2 cellular contexts compared by ENCODE assay signal in genomic region chr2:240323601-240324291, GRCh38.
TF ChIP-seq lines count a peak whose summit lies in the region.

No MANE protein-coding gene starts in this region.

TF ChIP-seq in SK-N-SH, 30 proteins besides CTCF, POLR2A, EP300 and RAD21 (continued from another document):
- TF ChIP-seq, protein P1, sequence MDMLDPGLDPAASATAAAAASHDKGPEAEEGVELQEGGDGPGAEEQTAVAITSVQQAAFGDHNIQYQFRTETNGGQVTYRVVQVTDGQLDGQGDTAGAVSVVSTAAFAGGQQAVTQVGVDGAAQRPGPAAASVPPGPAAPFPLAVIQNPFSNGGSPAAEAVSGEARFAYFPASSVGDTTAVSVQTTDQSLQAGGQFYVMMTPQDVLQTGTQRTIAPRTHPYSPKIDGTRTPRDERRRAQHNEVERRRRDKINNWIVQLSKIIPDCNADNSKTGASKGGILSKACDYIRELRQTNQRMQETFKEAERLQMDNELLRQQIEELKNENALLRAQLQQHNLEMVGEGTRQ (IDR thresholded peaks at IDR 0.05; ENCODE audit: borderline replicate concordance, low read depth, low read length), result no peak
- TF ChIP-seq ZBTB33 (IDR thresholded peaks at IDR 0.05; ENCODE audit: borderline replicate concordance, low read depth) (no peak), FOXM1 (IDR thresholded peaks at IDR 0.05; ENCODE audit: low read depth) (no peak), TCF12 (IDR thresholded peaks at IDR 0.05) (no peak), JUND (IDR thresholded peaks at IDR 0.05) (no peak), RFX5 (IDR thresholded peaks at IDR 0.05; ENCODE audit: low read length) (no peak)
TF ChIP-seq in SK-N-SH: peak in this region for 0.

TF ChIP-seq in SK-N-SH treated with all-trans-retinoic acid at 6 μM for 48 hours, 23 proteins besides CTCF, POLR2A, EP300 and RAD21 (continued from another document):
- TF ChIP-seq, protein P2, sequence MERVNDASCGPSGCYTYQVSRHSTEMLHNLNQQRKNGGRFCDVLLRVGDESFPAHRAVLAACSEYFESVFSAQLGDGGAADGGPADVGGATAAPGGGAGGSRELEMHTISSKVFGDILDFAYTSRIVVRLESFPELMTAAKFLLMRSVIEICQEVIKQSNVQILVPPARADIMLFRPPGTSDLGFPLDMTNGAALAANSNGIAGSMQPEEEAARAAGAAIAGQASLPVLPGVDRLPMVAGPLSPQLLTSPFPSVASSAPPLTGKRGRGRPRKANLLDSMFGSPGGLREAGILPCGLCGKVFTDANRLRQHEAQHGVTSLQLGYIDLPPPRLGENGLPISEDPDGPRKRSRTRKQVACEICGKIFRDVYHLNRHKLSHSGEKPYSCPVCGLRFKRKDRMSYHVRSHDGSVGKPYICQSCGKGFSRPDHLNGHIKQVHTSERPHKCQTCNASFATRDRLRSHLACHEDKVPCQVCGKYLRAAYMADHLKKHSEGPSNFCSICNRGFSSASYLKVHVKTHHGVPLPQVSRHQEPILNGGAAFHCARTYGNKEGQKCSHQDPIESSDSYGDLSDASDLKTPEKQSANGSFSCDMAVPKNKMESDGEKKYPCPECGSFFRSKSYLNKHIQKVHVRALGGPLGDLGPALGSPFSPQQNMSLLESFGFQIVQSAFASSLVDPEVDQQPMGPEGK (CRISPR knock-in tag; IDR thresholded peaks at IDR 0.05; ENCODE audit: borderline replicate concordance), result no peak
TF ChIP-seq in SK-N-SH treated with all-trans-retinoic acid at 6 μM for 48 hours: peak in this region for 0.
